In genomic region chr15:70083423-70083822, GRCh38 we compare ENCODE assay signal across 20 cellular contexts. TPM values are rescaled to one million over a fixed set of nuclear protein-coding genes. Genes with fewer than 3 reads are reported as not detected.
A peak's percentile ranks its signal among the peaks of the same experiment; 100 is the strongest.
DNase-seq lines count a peak whose midpoint lies in the region; ATAC-seq and TF ChIP-seq lines count a peak whose summit lies in the region.
"Had no signal": no experiment of that assay in that cellular context is flagged by ENCODE, and none has a peak within 500 bp of the region (broad histone marks: within the 10 kb centered on the region; RNA-seq: fewer than 3 reads in every experiment).

No MANE protein-coding gene starts in this region.

- TF ChIP-seq CTCF in Caco-2 (IDR thresholded peaks at IDR 0.05; ENCODE audit: insufficient read depth in 1 of 2, low read depth in 1 of 2, low read length in 1 of 2, severe bottlenecking in 1 of 2, unreplicated experiment in 1 of 2), result no peak

- H3K4me3 ChIP-seq in ectodermal cell (ENCODE audit: insufficient read depth, low read depth, low read length), result no peak overlapping the region
- no peak overlapping the region for H3K4me3 ChIP-seq in Caco-2 (ENCODE audit: low read depth, low read length)
- H3K4me3 ChIP-seq: thoracic aorta had no signal

- H3K4me1 Mint-ChIP-seq in stimulated activated effector memory CD8-positive, alpha-beta T cell treated with anti-CD3 and anti-CD28 coated beads, Interleukin-12 subunit alpha, Interleukin-12 subunit beta, amount 100 ng/mL, for 72 hours, result peaks cover 71% of the 10 kb centered on the region
- H3K4me1 Mint-ChIP-seq in Caco-2 (ENCODE audit: low read depth, unreplicated experiment), result peaks cover 15% of the 10 kb centered on the region

- H3K36me3 ChIP-seq in ectodermal cell (ENCODE audit: control insufficient read depth, insufficient read depth, low read length) (peaks cover 20% of the 10 kb centered on the region), Caco-2 (ENCODE audit: control insufficient read depth, insufficient read depth, low read length) (peaks cover 8% of the 10 kb centered on the region)

- peak overlapping the region; percentile 60 to 68 for H3K27ac Mint-ChIP-seq in activated naive CD4-positive, alpha-beta T cell treated with anti-CD3 and anti-CD28 coated beads, Interleukin-2, amount 50 U/mL, for 72 hours
- H3K27ac Mint-ChIP-seq in stimulated activated effector memory CD8-positive, alpha-beta T cell treated with anti-CD3 and anti-CD28 coated beads, Interleukin-12 subunit alpha, Interleukin-12 subunit beta, amount 100 ng/mL, for 72 hours, result peak overlapping the region; percentile 52
- H3K27ac Mint-ChIP-seq in Caco-2 (ENCODE audit: unreplicated experiment), result no peak overlapping the region

- H3K27me3 ChIP-seq in ectodermal cell (ENCODE audit: control insufficient read depth, insufficient read depth, low read length, poor library complexity, severe bottlenecking) (no peaks in the 10 kb centered on the region), Caco-2 (replicated peaks; ENCODE audit: control insufficient read depth, insufficient read depth, low read length) (no peaks in the 10 kb centered on the region)

- peak overlapping the region; percentile 70 for H3K27ac ChIP-seq in ectodermal cell (ENCODE audit: insufficient read depth, low read depth, low read length, poor library complexity, severe bottlenecking)
- H3K27ac ChIP-seq: epithelial cell of prostate, thoracic aorta had no signal

- H3K9me3 ChIP-seq in ectodermal cell (ENCODE audit: control insufficient read depth, low read length) (no peaks in the 10 kb centered on the region), Caco-2 (no peaks in the 10 kb centered on the region)
- H3K9me3 ChIP-seq: thoracic aorta had no signal

- no peaks in the 10 kb centered on the region for H3K9me3 Mint-ChIP-seq in activated naive CD4-positive, alpha-beta T cell treated with anti-CD3 and anti-CD28 coated beads, Interleukin-2, amount 50 U/mL, for 72 hours
- no peaks in the 10 kb centered on the region for H3K9me3 Mint-ChIP-seq in stimulated activated effector memory CD8-positive, alpha-beta T cell treated with anti-CD3 and anti-CD28 coated beads, Interleukin-12 subunit alpha, Interleukin-12 subunit beta, amount 100 ng/mL, for 72 hours
- H3K9me3 Mint-ChIP-seq in Caco-2 (ENCODE audit: unreplicated experiment), result no peaks in the 10 kb centered on the region

- DNase-seq in activated naive CD4-positive, alpha-beta T cell treated with anti-CD3 and anti-CD28 coated beads, Interleukin-2, amount 50 U/mL, for 72 hours (ENCODE audit: low spot score in 2 of 2), result no peak
- no peak for DNase-seq in activated naive CD4-positive, alpha-beta T cell treated with Interleukin-2 at 50 U/mL for 16 hours
- DNase-seq in NCI-H526 treated with DMSO at 0.1 percent for 48 hours (lab: John Stamatoyannopoulos, UW), result peak; percentile 27
- no peak for DNase-seq in stimulated activated effector memory CD8-positive, alpha-beta T cell treated with anti-CD3 and anti-CD28 coated beads, Interleukin-12 subunit alpha, Interleukin-12 subunit beta, amount 100 ng/mL, for 72 hours (ENCODE audit: low spot score in 2 of 2)
- no peak for DNase-seq in GM03348 (ENCODE audit: low spot score)
- no peak for DNase-seq in NCI-H2196 (lab: John Stamatoyannopoulos, UW; ENCODE audit: unreplicated experiment)
- no peak for DNase-seq in Caco-2
- DNase-seq: activated CD4-positive, alpha-beta T cell treated with anti-CD3 and anti-CD28 coated beads for 1 hour; activated T-cell treated with anti-CD3 and anti-CD28 coated beads, Interleukin-2, amount 50 U/mL, for 1 hour; AML-193; amygdala; mammary epithelial cell; NCI-H1694 treated with DMSO at 0.1 percent for 48 hours; NK-92 treated with Interleukin-12 subunit alpha and Interleukin-12 subunit beta, amount 100 ng/mL, for 24 hours; right cardiac atrium; stimulated activated CD4-positive, alpha-beta T cell treated with anti-CD3 and anti-CD28 coated beads, Interleukin-2, amount 100 ng/mL, for 24 hours had no signal

- POLR2A ChIA-PET in Caco-2 (lab: Charles Lee), result no interaction called here

- peak overlapping the region; percentile 19 for H3K4me3 Mint-ChIP-seq in stimulated activated effector memory CD8-positive, alpha-beta T cell treated with anti-CD3 and anti-CD28 coated beads, Interleukin-12 subunit alpha, Interleukin-12 subunit beta, amount 100 ng/mL, for 72 hours
- no peak overlapping the region for H3K4me3 Mint-ChIP-seq in Caco-2 (ENCODE audit: unreplicated experiment)

- H3K27me3 Mint-ChIP-seq in Caco-2 (ENCODE audit: insufficient read depth, unreplicated experiment), result no peaks in the 10 kb centered on the region

- H3K4me1 ChIP-seq in ectodermal cell (ENCODE audit: control insufficient read depth, insufficient read depth, low read length), result peaks cover 69% of the 10 kb centered on the region
- peaks cover 24% of the 10 kb centered on the region for H3K4me1 ChIP-seq in Caco-2

- peaks cover 4 to 66% of the 10 kb centered on the region in 2 donors for H3K36me3 Mint-ChIP-seq in activated naive CD4-positive, alpha-beta T cell treated with anti-CD3 and anti-CD28 coated beads, Interleukin-2, amount 50 U/mL, for 72 hours
- H3K36me3 Mint-ChIP-seq in stimulated activated effector memory CD8-positive, alpha-beta T cell treated with anti-CD3 and anti-CD28 coated beads, Interleukin-12 subunit alpha, Interleukin-12 subunit beta, amount 100 ng/mL, for 72 hours, result peaks cover 97% of the 10 kb centered on the region
- H3K36me3 Mint-ChIP-seq in Caco-2 (ENCODE audit: insufficient read depth, unreplicated experiment), result peaks cover 90% of the 10 kb centered on the region

- no TSS peak for BruUV-seq in Caco-2 (replicated peaks; lab: Mats Ljungman, UMichigan)

- no peak for ATAC-seq in activated naive CD4-positive, alpha-beta T cell treated with anti-CD3 and anti-CD28 coated beads, Interleukin-2, amount 50 U/mL, for 72 hours
- no peak for ATAC-seq in stimulated activated effector memory CD8-positive, alpha-beta T cell treated with anti-CD3 and anti-CD28 coated beads, Interleukin-12 subunit alpha, Interleukin-12 subunit beta, amount 100 ng/mL, for 72 hours
- ATAC-seq: right cardiac atrium, Right ventricle myocardium inferior had no signal

- CTCF ChIA-PET in Caco-2 (lab: Charles Lee), result no interaction called here

- WGBS in ectodermal cell, 2 experiments, result 0% methylated on average over 1 of the region's 1 CpG

- intact Hi-C loops in Caco-2 (cut with micrococcal nuclease; ENCODE audit: unreplicated experiment), result no loop called here

RNA-seq across cellular contexts. Expression of gene TLE3, which starts 14.3 kb away (rescaled TPM):
- total RNA-seq in activated naive CD4-positive, alpha-beta T cell treated with anti-CD3 and anti-CD28 coated beads, Interleukin-2, amount 50 U/mL, for 72 hours, result 100 to 1,000 TPM in 1 of 2 donors, 10 to 100 TPM in 1; 82.9 to 171 TPM
- polyA plus RNA-seq in ectodermal cell (2013, experiment 1 of 4), result 100.0 TPM
- polyA plus RNA-seq in ectodermal cell (2013, experiment 2 of 4), result 112 TPM
- polyA plus RNA-seq in ectodermal cell (2013, experiment 3 of 4), result 80.2 TPM
- 77.9 TPM for polyA plus RNA-seq in ectodermal cell (2013, experiment 4 of 4)
- total RNA-seq in Caco-2 (2022), result 96.0 and 105 TPM in 2 replicates
